In the genomic region with DNA sequence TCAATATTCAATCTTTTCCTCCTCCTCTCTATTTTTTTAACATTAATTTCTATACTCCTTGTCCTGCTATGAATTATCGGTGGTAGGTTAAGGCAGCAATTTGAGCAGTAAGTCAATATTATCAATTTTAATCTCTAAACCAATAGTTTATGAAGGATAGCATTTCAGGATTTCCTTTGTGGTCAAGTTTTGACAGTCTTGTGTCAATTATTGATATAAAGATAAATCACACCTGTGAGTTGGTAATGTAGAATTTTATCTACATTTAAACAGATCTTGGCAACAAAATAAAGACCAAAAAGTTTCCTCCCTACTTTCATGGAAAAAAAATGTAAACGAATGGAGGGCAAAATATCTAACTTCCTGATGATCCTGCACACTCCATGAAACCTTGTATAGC, we compare ENCODE assay signal across 23 cellular contexts.
DNase-seq lines count a peak whose midpoint lies in the region; ATAC-seq, FAIRE-seq and TF ChIP-seq lines count a peak whose summit lies in the region.
"Had no signal": no experiment of that assay in that cellular context is flagged by ENCODE, and none has a peak within 500 bp of the region (broad histone marks: within the 10 kb centered on the region; RNA-seq: fewer than 3 reads in every experiment).

No MANE protein-coding gene starts in this region.

- peaks cover 31 to 58% (median 44%) of the 10 kb centered on the region in 3 donors for H3K4me1 Mint-ChIP-seq in CD8-positive, alpha-beta memory T cell
- peaks cover 23% of the 10 kb centered on the region for H3K4me1 Mint-ChIP-seq in central memory CD8-positive, alpha-beta T cell
- H3K4me1 Mint-ChIP-seq in stimulated activated effector memory CD8-positive, alpha-beta T cell treated with anti-CD3 and anti-CD28 coated beads, Interleukin-12 subunit alpha, Interleukin-12 subunit beta, amount 100 ng/mL, for 72 hours, result peaks cover 29% of the 10 kb centered on the region

- no peaks in the 10 kb centered on the region for H3K4me1 ChIP-seq in CD8-positive, alpha-beta memory T cell (ENCODE audit: insufficient read depth, low read length)

- H3K36me3 Mint-ChIP-seq in CD8-positive, alpha-beta memory T cell, result peaks cover 0 to 1% (median 0%) of the 10 kb centered on the region in 3 donors
- H3K36me3 Mint-ChIP-seq in central memory CD8-positive, alpha-beta T cell (ENCODE audit: insufficient read depth), result peaks cover 2% of the 10 kb centered on the region
- H3K36me3 Mint-ChIP-seq in stimulated activated effector memory CD8-positive, alpha-beta T cell treated with anti-CD3 and anti-CD28 coated beads, Interleukin-12 subunit alpha, Interleukin-12 subunit beta, amount 100 ng/mL, for 72 hours, result peaks cover 5% of the 10 kb centered on the region
- H3K36me3 Mint-ChIP-seq: CD4-positive, alpha-beta memory T cell had no signal

- no peak for TF ChIP-seq CTCF in dorsolateral prefrontal cortex (IDR thresholded peaks at IDR 0.05 in 54 of 56, conservative IDR thresholded peaks at IDR 0.05 in 2 of 56; ENCODE audit: low read depth in 1 of 56, partially characterized antibody in 56 of 56)

- H3K27ac ChIP-seq in CD8-positive, alpha-beta memory T cell (ENCODE audit: low read depth, low read length), result no peak overlapping the region
- no peak overlapping the region for H3K27ac ChIP-seq in dorsolateral prefrontal cortex
- H3K27ac ChIP-seq: C4-2B had no signal

- peak overlapping the region in 6 of 7 donors; percentile 6 to 51 (median 10) for H3K4me3 Mint-ChIP-seq in CD8-positive, alpha-beta memory T cell
- H3K4me3 Mint-ChIP-seq in central memory CD8-positive, alpha-beta T cell, result no peak overlapping the region
- H3K4me3 Mint-ChIP-seq in stimulated activated effector memory CD8-positive, alpha-beta T cell treated with anti-CD3 and anti-CD28 coated beads, Interleukin-12 subunit alpha, Interleukin-12 subunit beta, amount 100 ng/mL, for 72 hours, result peak overlapping the region; percentile 61
- H3K4me3 Mint-ChIP-seq: CD4-positive, alpha-beta memory T cell; GM23338; HFFc6 had no signal

- H3K27ac Mint-ChIP-seq in CD8-positive, alpha-beta memory T cell, result peak overlapping the region in 5 of 8 donors; percentile 12 to 92 (median 21)
- H3K27ac Mint-ChIP-seq in central memory CD8-positive, alpha-beta T cell (ENCODE audit: low read depth), result no peak overlapping the region
- H3K27ac Mint-ChIP-seq in stimulated activated effector memory CD8-positive, alpha-beta T cell treated with anti-CD3 and anti-CD28 coated beads, Interleukin-12 subunit alpha, Interleukin-12 subunit beta, amount 100 ng/mL, for 72 hours, result peak overlapping the region; percentile 1
- H3K27ac Mint-ChIP-seq: GM23338, HFFc6 had no signal

- CTCF ChIA-PET in CD8-positive, alpha-beta memory T cell (lab: Charles Lee), result no interaction called here

- no peaks in the 10 kb centered on the region for H3K9me3 Mint-ChIP-seq in CD8-positive, alpha-beta memory T cell
- no peaks in the 10 kb centered on the region for H3K9me3 Mint-ChIP-seq in central memory CD8-positive, alpha-beta T cell
- peaks cover 2% of the 10 kb centered on the region for H3K9me3 Mint-ChIP-seq in stimulated activated effector memory CD8-positive, alpha-beta T cell treated with anti-CD3 and anti-CD28 coated beads, Interleukin-12 subunit alpha, Interleukin-12 subunit beta, amount 100 ng/mL, for 72 hours
- H3K9me3 Mint-ChIP-seq: GM23338, HFFc6 had no signal

- H3K27me3 Mint-ChIP-seq in CD8-positive, alpha-beta memory T cell, result no peaks in the 10 kb centered on the region
- no peaks in the 10 kb centered on the region for H3K27me3 Mint-ChIP-seq in central memory CD8-positive, alpha-beta T cell
- H3K27me3 Mint-ChIP-seq: CD4-positive, alpha-beta memory T cell had no signal

- DNase-seq in CD8-positive, alpha-beta memory T cell, result no peak
- DNase-seq in Jurkat, Clone E6-1 (ENCODE audit: low read depth, low spot score), result peak; percentile 51
- DNase-seq in central memory CD8-positive, alpha-beta T cell (ENCODE audit: low spot score in 2 of 2), result no peak
- DNase-seq in stimulated activated effector memory CD8-positive, alpha-beta T cell treated with anti-CD3 and anti-CD28 coated beads, Interleukin-12 subunit alpha, Interleukin-12 subunit beta, amount 100 ng/mL, for 72 hours (ENCODE audit: low spot score in 2 of 2), result no peak
- DNase-seq in ecto neural progenitor cell (ENCODE audit: low spot score) (no peak), GM19239 (ENCODE audit: insufficient read length, low spot score) (no peak), dorsolateral prefrontal cortex (no peak)
- DNase-seq: ACHN; AML-193; Calu3; CD4-positive, alpha-beta memory T cell; DMS79 treated with DMSO at 0.1 percent for 48 hours; EL; H7; HFFc6; IMR-90; KBM-7 had no signal

- H3K4me3 ChIP-seq in CD8-positive, alpha-beta memory T cell (ENCODE audit: low read length), result no peak overlapping the region
- no peak overlapping the region for H3K4me3 ChIP-seq in Jurkat, Clone E6-1 (ENCODE audit: low read length)
- no peak overlapping the region for H3K4me3 ChIP-seq in dorsolateral prefrontal cortex
- H3K4me3 ChIP-seq: GM12878, GM23338 had no signal

- H3K9me3 ChIP-seq in CD8-positive, alpha-beta memory T cell (ENCODE audit: low read length), result no peaks in the 10 kb centered on the region

- no peaks in the 10 kb centered on the region for H3K36me3 ChIP-seq in CD8-positive, alpha-beta memory T cell (ENCODE audit: insufficient read depth, low read length)

- POLR2A ChIA-PET in CD8-positive, alpha-beta memory T cell (lab: Charles Lee), result no interaction called here

- no peak for FAIRE-seq in GM19239 (lab: Jason Lieb, UNC)
- FAIRE-seq: A204.1, GM12878, HTR-8/SVneo had no signal

- no peaks in the 10 kb centered on the region for H3K27me3 ChIP-seq in CD8-positive, alpha-beta memory T cell (ENCODE audit: insufficient read depth, low read length, poor library complexity, severe bottlenecking)
- no peaks in the 10 kb centered on the region for H3K27me3 ChIP-seq in dorsolateral prefrontal cortex

- intact Hi-C loops in dorsolateral prefrontal cortex (cut with DNase I), result no loop called here

- peak; percentile 19 for ATAC-seq in central memory CD8-positive, alpha-beta T cell (replicated peaks; ENCODE audit: extremely low read depth, poor library complexity, severe bottlenecking)
- ATAC-seq in stimulated activated effector memory CD8-positive, alpha-beta T cell treated with anti-CD3 and anti-CD28 coated beads, Interleukin-12 subunit alpha, Interleukin-12 subunit beta, amount 100 ng/mL, for 72 hours, result no peak
- ATAC-seq: GM23338, HCT116 had no signal
